ENCODE assay signal across 11 cellular contexts in genomic region chr13:99215466-99215865, GRCh38. TPM values are rescaled to one million over a fixed set of nuclear protein-coding genes. Genes with fewer than 3 reads are reported as not detected.
DNase-seq lines count a peak whose midpoint lies in the region; ATAC-seq, FAIRE-seq and TF ChIP-seq lines count a peak whose summit lies in the region.
"Had no signal": no experiment of that assay in that cellular context is flagged by ENCODE, and none has a peak within 500 bp of the region (broad histone marks: within the 10 kb centered on the region; RNA-seq: fewer than 3 reads in every experiment).

No MANE protein-coding gene starts in this region.

- H3K27ac Mint-ChIP-seq in stimulated activated naive CD8-positive, alpha-beta T cell treated with anti-CD3 and anti-CD28 coated beads, Interleukin-15, amount 100 ng/mL, for 72 hours = peak overlapping the region; percentile 91 to 97
- no peak overlapping the region for H3K27ac Mint-ChIP-seq in glutamatergic neuron (ENCODE audit: unreplicated experiment)

- TF ChIP-seq CTCF in heart left ventricle (IDR thresholded peaks at IDR 0.05) (no peak), keratinocyte (optimal IDR thresholded peaks at IDR 0.05 in 1 of 3, IDR thresholded peaks at IDR 0.05 in 1 of 3, conservative IDR thresholded peaks at IDR 0.05 in 1 of 3; ENCODE audit: extremely low read depth in 1 of 3, insufficient read depth in 2 of 3, low read length in 3 of 3) (no peak), PC-3 (conservative IDR thresholded peaks at IDR 0.05; ENCODE audit: low read depth, low read length) (no peak), glutamatergic neuron (IDR thresholded peaks at IDR 0.05; ENCODE audit: partially characterized antibody, unreplicated experiment) (no peak)

- peak overlapping the region; percentile 58 for H3K9ac ChIP-seq in keratinocyte (ENCODE audit: control insufficient read depth, extremely low read depth, insufficient read depth, low read length)
- H3K9ac ChIP-seq in PC-3 (ENCODE audit: low read length) = no peak overlapping the region

- H3K36me3 ChIP-seq in heart left ventricle (peaks cover 0 to 4% (median 0%) of the 10 kb centered on the region in 9 donors), keratinocyte (ENCODE audit: control insufficient read depth in 2 of 2, extremely low read depth in 1 of 2, insufficient read depth in 2 of 2, low read length in 2 of 2) (peaks cover 0 to 3% of the 10 kb centered on the region in 2 experiments), PC-3 (ENCODE audit: low read depth, low read length) (no peaks in the 10 kb centered on the region)

- dilution Hi-C loops in keratinocyte (cut with MboI; ENCODE audit: extremely low pct_ligation_motif_present, low sequenced_read_pairs) = no loop called here

- H3K4me1 Mint-ChIP-seq in activated T-cell treated with anti-CD3 and anti-CD28 coated beads, Interleukin-2, amount 50 U/mL, for 4 hours (ENCODE audit: low read depth) = peaks cover 78% of the 10 kb centered on the region
- H3K4me1 Mint-ChIP-seq in stimulated activated naive CD8-positive, alpha-beta T cell treated with anti-CD3 and anti-CD28 coated beads, Interleukin-15, amount 100 ng/mL, for 72 hours = peaks cover 93% of the 10 kb centered on the region
- H3K4me1 Mint-ChIP-seq in glutamatergic neuron (ENCODE audit: low read depth, unreplicated experiment) = peaks cover 12% of the 10 kb centered on the region

- H3K9me3 ChIP-seq in heart left ventricle (no peaks in the 10 kb centered on the region), keratinocyte (ENCODE audit: control insufficient read depth, low read depth, low read length) (no peaks in the 10 kb centered on the region), PC-3 (ENCODE audit: low read length) (no peaks in the 10 kb centered on the region)
- H3K9me3 ChIP-seq: A549 had no signal

- no TSS peak for BruUV-seq in PC-3 (replicated peaks; lab: Mats Ljungman, UMichigan)

- no peak for TF ChIP-seq POLR2A in heart left ventricle (IDR thresholded peaks at IDR 0.05)

- ATAC-seq in heart left ventricle (peak in 2 of 4 donors; percentile 17 to 44), left ventricle myocardium superior (no peak), PC-3 (no peak)
- ATAC-seq in activated T-cell treated with anti-CD3 and anti-CD28 coated beads, Interleukin-2, amount 50 U/mL, for 4 hours = peak; percentile 39 to 49
- ATAC-seq in stimulated activated naive CD8-positive, alpha-beta T cell treated with anti-CD3 and anti-CD28 coated beads, Interleukin-15, amount 100 ng/mL, for 72 hours = peak; percentile 59
- ATAC-seq: A549 had no signal

- H3K4me2 ChIP-seq in keratinocyte (ENCODE audit: control insufficient read depth, extremely low read depth, insufficient read depth, low read depth, low read length) = peak overlapping the region; percentile 84
- no peak overlapping the region for H3K4me2 ChIP-seq in PC-3 (ENCODE audit: low read length)
- H3K4me2 ChIP-seq: A549 had no signal

- peak; percentile 87 for FAIRE-seq in keratinocyte (lab: Jason Lieb, UNC)
- FAIRE-seq: A549 had no signal

- H3K36me3 Mint-ChIP-seq in activated T-cell treated with anti-CD3 and anti-CD28 coated beads, Interleukin-2, amount 50 U/mL, for 4 hours (ENCODE audit: insufficient read depth) = peaks cover 14% of the 10 kb centered on the region
- H3K36me3 Mint-ChIP-seq in glutamatergic neuron (ENCODE audit: unreplicated experiment) = no peaks in the 10 kb centered on the region

- no peaks in the 10 kb centered on the region for H3F3A ChIP-seq in PC-3 (ENCODE audit: low read length, unreplicated experiment)

- POLR2A ChIA-PET in PC-3 (lab: Charles Lee; ENCODE audit: unreplicated experiment) = no interaction called here

- CTCF ChIA-PET in PC-3 (lab: Charles Lee) = no interaction called here

- peak in 2 of 5 donors; percentile 34 to 56 for DNase-seq in heart left ventricle
- DNase-seq in left ventricle myocardium superior = no peak
- peak; percentile 41 for DNase-seq in activated T-cell treated with anti-CD3 and anti-CD28 coated beads, Interleukin-2, amount 50 U/mL, for 4 hours
- DNase-seq in keratinocyte (ENCODE audit: low read depth, low spot score) = no peak
- DNase-seq in stimulated activated naive CD8-positive, alpha-beta T cell treated with anti-CD3 and anti-CD28 coated beads, Interleukin-15, amount 100 ng/mL, for 72 hours = peak; percentile 41 to 61
- DNase-seq in PC-3 = no peak
- DNase-seq in glutamatergic neuron = no peak
- no peak for DNase-seq in Ammon's horn (ENCODE audit: low spot score)
- DNase-seq: NCI-H524 had no signal

- H4K20me1 ChIP-seq in keratinocyte (ENCODE audit: control insufficient read depth, extremely low read depth, insufficient read depth, low read length) (no peaks in the 10 kb centered on the region), PC-3 (ENCODE audit: low read length) (peaks cover 4% of the 10 kb centered on the region; the same call in 1 of the 2 replicates)

- H3K4me3 ChIP-seq in heart left ventricle (peak overlapping the region in 3 of 12 donors; percentile 9 to 39 (median 13)), keratinocyte (ENCODE audit: control insufficient read depth in 2 of 3, extremely low read depth in 1 of 3, insufficient read depth in 2 of 3, low read depth in 1 of 3, low read length in 3 of 3) (peak overlapping the region in 2 of 3 experiments; percentile 47), PC-3 (ENCODE audit: low read length) (no peak overlapping the region)
- H3K4me3 ChIP-seq: A549 had no signal

- WGBS in heart left ventricle, 4 donors = 72 to 78% (median 75%) methylated on average over 17 of the region's 17 CpGs

- peaks cover 68% of the 10 kb centered on the region for H3K79me2 ChIP-seq in keratinocyte (ENCODE audit: control insufficient read depth, insufficient read depth, low read length)
- H3K79me2 ChIP-seq in PC-3 (ENCODE audit: low read length) = peaks cover 95% of the 10 kb centered on the region

- H3K27me3 ChIP-seq in heart left ventricle (no peaks in the 10 kb centered on the region), keratinocyte (ENCODE audit: control insufficient read depth, extremely low read depth, insufficient read depth, low read length) (no peaks in the 10 kb centered on the region), PC-3 (ENCODE audit: low read length) (no peaks in the 10 kb centered on the region)

- H3K4me3 Mint-ChIP-seq in activated T-cell treated with anti-CD3 and anti-CD28 coated beads, Interleukin-2, amount 50 U/mL, for 4 hours = peak overlapping the region; percentile 81
- H3K4me3 Mint-ChIP-seq in stimulated activated naive CD8-positive, alpha-beta T cell treated with anti-CD3 and anti-CD28 coated beads, Interleukin-15, amount 100 ng/mL, for 72 hours = peak overlapping the region; percentile 66 to 81
- no peak overlapping the region for H3K4me3 Mint-ChIP-seq in glutamatergic neuron (ENCODE audit: unreplicated experiment)

- H2AFZ ChIP-seq in keratinocyte (ENCODE audit: control insufficient read depth, low read length) (peak overlapping the region; percentile 77), PC-3 (ENCODE audit: low read length) (no peak overlapping the region)

- H3K4me1 ChIP-seq in heart left ventricle = peaks cover 0 to 80% (median 32%) of the 10 kb centered on the region in 12 donors
- H3K4me1 ChIP-seq in keratinocyte (ENCODE audit: control insufficient read depth, extremely low read depth, insufficient read depth, low read length) = peaks cover 50% of the 10 kb centered on the region
- no peaks in the 10 kb centered on the region for H3K4me1 ChIP-seq in PC-3 (ENCODE audit: insufficient read depth, low read length)

- H3K27ac ChIP-seq in heart left ventricle (peak overlapping the region in 9 of 12 donors; percentile 19 to 54 (median 41)), keratinocyte (ENCODE audit: control insufficient read depth, insufficient read depth, low read length) (peak overlapping the region; percentile 84), PC-3 (ENCODE audit: low read length) (no peak overlapping the region)
- H3K27ac ChIP-seq: A549 had no signal

- no peaks in the 10 kb centered on the region for H3K9me3 Mint-ChIP-seq in activated T-cell treated with anti-CD3 and anti-CD28 coated beads, Interleukin-2, amount 50 U/mL, for 4 hours
- H3K9me3 Mint-ChIP-seq in stimulated activated naive CD8-positive, alpha-beta T cell treated with anti-CD3 and anti-CD28 coated beads, Interleukin-15, amount 100 ng/mL, for 72 hours = no peaks in the 10 kb centered on the region
- H3K9me3 Mint-ChIP-seq in glutamatergic neuron (ENCODE audit: unreplicated experiment) = no peaks in the 10 kb centered on the region

- intact Hi-C loops in heart left ventricle (cut with DNase I) = no loop called here
- intact Hi-C loops in left ventricle myocardium superior (cut with micrococcal nuclease) = no loop called here
- intact Hi-C loops in PC-3 (cut with micrococcal nuclease) = no loop called here

- H3K9me2 ChIP-seq in PC-3 (replicated peaks; ENCODE audit: low read length) = no peaks in the 10 kb centered on the region

- no peaks in the 10 kb centered on the region for H3K9me1 ChIP-seq in keratinocyte (ENCODE audit: control insufficient read depth, extremely low read depth, insufficient read depth, low read length)

- no peaks in the 10 kb centered on the region for H3K27me3 Mint-ChIP-seq in activated T-cell treated with anti-CD3 and anti-CD28 coated beads, Interleukin-2, amount 50 U/mL, for 4 hours (ENCODE audit: low read depth)
- no peaks in the 10 kb centered on the region for H3K27me3 Mint-ChIP-seq in stimulated activated naive CD8-positive, alpha-beta T cell treated with anti-CD3 and anti-CD28 coated beads, Interleukin-15, amount 100 ng/mL, for 72 hours
- peaks cover 1% of the 10 kb centered on the region for H3K27me3 Mint-ChIP-seq in glutamatergic neuron (ENCODE audit: unreplicated experiment)

RNA-seq across cellular contexts. Expression of gene UBAC2, which starts 14.8 kb away (rescaled TPM):
- 10 to 100 TPM; 32.6 to 55.5 (median 48.5) TPM for total RNA-seq in heart left ventricle
- polyA plus RNA-seq in heart left ventricle = 10 to 100 TPM; 38.8 to 66.9 TPM
- total RNA-seq in left ventricle myocardium superior = 36.3 TPM
- 10 to 100 TPM; 48.5 to 50.4 (median 49.1) TPM for total RNA-seq in activated T-cell treated with anti-CD3 and anti-CD28 coated beads, Interleukin-2, amount 50 U/mL, for 4 hours
- 82.8 to 104 TPM (median 91.7 TPM) in 3 replicates for polyA plus RNA-seq in keratinocyte
- 35.3 TPM for polyA plus RNA-seq in keratinocyte (2011; ENCODE audit: low read depth)
- polyA plus RNA-seq in keratinocyte (2011; cell fraction: cytosol; rRNA removed) = 58.2 and 79.9 TPM in 2 replicates
- 82.6 and 91.2 TPM in 2 replicates for polyA plus RNA-seq in keratinocyte (2011; cell fraction: nucleus; rRNA removed)
- polyA plus RNA-seq in keratinocyte (2012; ENCODE audit: low replicate concordance) = 52.7 and 67.4 TPM in 2 replicates
- polyA minus RNA-seq in keratinocyte = 38.7 to 51.7 TPM (median 46.6 TPM) in 3 replicates
- polyA minus RNA-seq in keratinocyte (2011; cell fraction: cytosol; rRNA and poly(A)+ RNA removed) = 43.5 TPM
- polyA minus RNA-seq in keratinocyte (2011; cell fraction: nucleus; rRNA and poly(A)+ RNA removed) = 37.5 and 62.9 TPM in 2 replicates
- 34.5 and 37.1 TPM in 2 replicates for total RNA-seq in PC-3 (2014; rRNA removed)
- 33.3 TPM for total RNA-seq in glutamatergic neuron (ENCODE audit: unreplicated experiment)

RNA-seq across cellular contexts. Expression of gene GPR18, which starts 42.7 kb away (rescaled TPM):
- 1 to 10 TPM in 1 of 9 donors, under 1 TPM in 1, not detected in 7; 0.34 to 1.1 TPM for total RNA-seq in heart left ventricle
- under 1 TPM in 1 of 2 donors, not detected in 1; 0.04 TPM for polyA plus RNA-seq in heart left ventricle
- total RNA-seq in left ventricle myocardium superior = not detected
- total RNA-seq in activated T-cell treated with anti-CD3 and anti-CD28 coated beads, Interleukin-2, amount 50 U/mL, for 4 hours = 1 to 10 TPM; 3.3 to 4.0 (median 3.9) TPM
- not detected in 3 replicates for polyA plus RNA-seq in keratinocyte
- not detected for polyA plus RNA-seq in keratinocyte (2011; ENCODE audit: low read depth)
- polyA plus RNA-seq in keratinocyte (2011; cell fraction: cytosol; rRNA removed) = not detected in 2 replicates
- not detected in 2 replicates for polyA plus RNA-seq in keratinocyte (2011; cell fraction: nucleus; rRNA removed)
- 0.68 TPM in 1 of 2 replicates, not detected in the other for polyA plus RNA-seq in keratinocyte (2012; ENCODE audit: low replicate concordance)
- polyA minus RNA-seq in keratinocyte = not detected in 3 replicates
- not detected for polyA minus RNA-seq in keratinocyte (2011; cell fraction: cytosol; rRNA and poly(A)+ RNA removed)
- polyA minus RNA-seq in keratinocyte (2011; cell fraction: nucleus; rRNA and poly(A)+ RNA removed) = not detected in 2 replicates
- not detected in 2 replicates for total RNA-seq in PC-3 (2014; rRNA removed)
- total RNA-seq in glutamatergic neuron (ENCODE audit: unreplicated experiment) = not detected
- total RNA-seq: H4 had no signal
- polyA plus RNA-seq: A549 had no signal

Comparison
In these comparisons a context has a peak if more than half of its experiments do, and no peak if none do; other contexts are left out.
1. ATAC-seq: peak in activated T-cell treated with anti-CD3 and anti-CD28 coated beads, Interleukin-2, amount 50 U/mL, for 4 hours (2 of 2) and stimulated activated naive CD8-positive, alpha-beta T cell treated with anti-CD3 and anti-CD28 coated beads, Interleukin-15, amount 100 ng/mL, for 72 hours (single experiment); none in left ventricle myocardium superior (single experiment) and PC-3 (single experiment).
2. DNase-seq: peak in activated T-cell treated with anti-CD3 and anti-CD28 coated beads, Interleukin-2, amount 50 U/mL, for 4 hours (single experiment) and stimulated activated naive CD8-positive, alpha-beta T cell treated with anti-CD3 and anti-CD28 coated beads, Interleukin-15, amount 100 ng/mL, for 72 hours (2 of 2); none in left ventricle myocardium superior (single experiment), keratinocyte (single experiment), PC-3 (single experiment), glutamatergic neuron (single experiment) and Ammon's horn (single experiment).